Comparison of ENCODE assay signal across 1 cellular context in the genomic region with DNA sequence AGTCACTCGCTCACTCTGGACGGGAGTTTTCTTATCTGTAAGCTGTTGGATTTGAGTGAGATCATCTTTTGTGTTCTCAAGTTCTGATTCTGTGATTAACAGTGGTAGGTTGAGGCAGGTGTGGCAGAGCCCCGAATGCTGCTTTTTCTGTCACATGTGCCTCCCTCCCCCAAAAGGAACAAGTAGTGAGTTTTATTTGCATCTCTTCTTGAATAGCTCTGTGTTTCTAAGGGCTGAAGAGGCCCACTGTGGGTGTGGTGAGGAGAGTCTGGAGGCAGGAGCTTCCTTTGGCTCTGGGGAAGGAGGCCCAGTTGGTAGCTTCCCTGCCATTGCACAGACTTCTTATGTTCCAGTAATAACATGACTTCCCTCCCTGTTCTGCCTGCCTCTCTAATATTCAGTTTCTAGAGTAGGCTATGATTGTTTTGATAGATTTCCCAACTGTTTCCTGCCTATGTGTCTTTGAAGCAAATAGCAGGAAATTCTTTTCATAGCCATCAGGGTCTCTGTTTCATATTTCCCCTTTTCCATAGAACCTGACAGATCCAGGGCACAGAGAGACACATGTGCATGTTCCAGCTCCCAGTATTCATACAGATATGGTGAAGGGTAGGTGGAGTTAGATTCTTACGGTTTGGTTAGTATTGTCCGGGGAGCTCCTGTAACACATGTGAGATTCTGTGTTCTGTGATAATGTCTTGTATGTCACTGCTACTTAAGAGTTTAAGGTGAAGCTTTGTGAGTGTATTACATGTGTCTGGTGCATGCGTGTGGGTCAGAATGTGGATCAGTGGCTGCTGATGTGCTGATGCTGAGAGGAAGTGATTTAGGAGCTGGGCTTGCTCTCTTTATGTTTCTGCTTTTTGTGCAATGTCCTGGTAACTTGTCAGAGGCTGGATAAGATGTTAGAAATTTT.
TF ChIP-seq lines count a peak whose summit lies in the region.

No MANE protein-coding gene starts in this region.

TF ChIP-seq in GM23338, 12 proteins besides CTCF, POLR2A, EP300 and RAD21 (continued from another document):
- TF ChIP-seq, protein P1, sequence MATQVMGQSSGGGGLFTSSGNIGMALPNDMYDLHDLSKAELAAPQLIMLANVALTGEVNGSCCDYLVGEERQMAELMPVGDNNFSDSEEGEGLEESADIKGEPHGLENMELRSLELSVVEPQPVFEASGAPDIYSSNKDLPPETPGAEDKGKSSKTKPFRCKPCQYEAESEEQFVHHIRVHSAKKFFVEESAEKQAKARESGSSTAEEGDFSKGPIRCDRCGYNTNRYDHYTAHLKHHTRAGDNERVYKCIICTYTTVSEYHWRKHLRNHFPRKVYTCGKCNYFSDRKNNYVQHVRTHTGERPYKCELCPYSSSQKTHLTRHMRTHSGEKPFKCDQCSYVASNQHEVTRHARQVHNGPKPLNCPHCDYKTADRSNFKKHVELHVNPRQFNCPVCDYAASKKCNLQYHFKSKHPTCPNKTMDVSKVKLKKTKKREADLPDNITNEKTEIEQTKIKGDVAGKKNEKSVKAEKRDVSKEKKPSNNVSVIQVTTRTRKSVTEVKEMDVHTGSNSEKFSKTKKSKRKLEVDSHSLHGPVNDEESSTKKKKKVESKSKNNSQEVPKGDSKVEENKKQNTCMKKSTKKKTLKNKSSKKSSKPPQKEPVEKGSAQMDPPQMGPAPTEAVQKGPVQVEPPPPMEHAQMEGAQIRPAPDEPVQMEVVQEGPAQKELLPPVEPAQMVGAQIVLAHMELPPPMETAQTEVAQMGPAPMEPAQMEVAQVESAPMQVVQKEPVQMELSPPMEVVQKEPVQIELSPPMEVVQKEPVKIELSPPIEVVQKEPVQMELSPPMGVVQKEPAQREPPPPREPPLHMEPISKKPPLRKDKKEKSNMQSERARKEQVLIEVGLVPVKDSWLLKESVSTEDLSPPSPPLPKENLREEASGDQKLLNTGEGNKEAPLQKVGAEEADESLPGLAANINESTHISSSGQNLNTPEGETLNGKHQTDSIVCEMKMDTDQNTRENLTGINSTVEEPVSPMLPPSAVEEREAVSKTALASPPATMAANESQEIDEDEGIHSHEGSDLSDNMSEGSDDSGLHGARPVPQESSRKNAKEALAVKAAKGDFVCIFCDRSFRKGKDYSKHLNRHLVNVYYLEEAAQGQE (IDR thresholded peaks at IDR 0.05; ENCODE audit: unreplicated experiment), result no peak
- no peak for TF ChIP-seq JUNB (IDR thresholded peaks at IDR 0.05; ENCODE audit: unreplicated experiment)
- TF ChIP-seq CREB1 (CRISPR knock-in tag; IDR thresholded peaks at IDR 0.05; ENCODE audit: low read depth), result no peak
- no peak for TF ChIP-seq ZNF114 (CRISPR knock-in tag; IDR thresholded peaks at IDR 0.05)
- TF ChIP-seq EZH2phosphoT487 (IDR thresholded peaks at IDR 0.05; ENCODE audit: unreplicated experiment), result no peak
- no peak for TF ChIP-seq NANOG (IDR thresholded peaks at IDR 0.05; ENCODE audit: borderline replicate concordance)
- TF ChIP-seq, protein P2, sequence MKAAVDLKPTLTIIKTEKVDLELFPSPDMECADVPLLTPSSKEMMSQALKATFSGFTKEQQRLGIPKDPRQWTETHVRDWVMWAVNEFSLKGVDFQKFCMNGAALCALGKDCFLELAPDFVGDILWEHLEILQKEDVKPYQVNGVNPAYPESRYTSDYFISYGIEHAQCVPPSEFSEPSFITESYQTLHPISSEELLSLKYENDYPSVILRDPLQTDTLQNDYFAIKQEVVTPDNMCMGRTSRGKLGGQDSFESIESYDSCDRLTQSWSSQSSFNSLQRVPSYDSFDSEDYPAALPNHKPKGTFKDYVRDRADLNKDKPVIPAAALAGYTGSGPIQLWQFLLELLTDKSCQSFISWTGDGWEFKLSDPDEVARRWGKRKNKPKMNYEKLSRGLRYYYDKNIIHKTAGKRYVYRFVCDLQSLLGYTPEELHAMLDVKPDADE (IDR thresholded peaks at IDR 0.05), result no peak
- TF ChIP-seq, protein P3, sequence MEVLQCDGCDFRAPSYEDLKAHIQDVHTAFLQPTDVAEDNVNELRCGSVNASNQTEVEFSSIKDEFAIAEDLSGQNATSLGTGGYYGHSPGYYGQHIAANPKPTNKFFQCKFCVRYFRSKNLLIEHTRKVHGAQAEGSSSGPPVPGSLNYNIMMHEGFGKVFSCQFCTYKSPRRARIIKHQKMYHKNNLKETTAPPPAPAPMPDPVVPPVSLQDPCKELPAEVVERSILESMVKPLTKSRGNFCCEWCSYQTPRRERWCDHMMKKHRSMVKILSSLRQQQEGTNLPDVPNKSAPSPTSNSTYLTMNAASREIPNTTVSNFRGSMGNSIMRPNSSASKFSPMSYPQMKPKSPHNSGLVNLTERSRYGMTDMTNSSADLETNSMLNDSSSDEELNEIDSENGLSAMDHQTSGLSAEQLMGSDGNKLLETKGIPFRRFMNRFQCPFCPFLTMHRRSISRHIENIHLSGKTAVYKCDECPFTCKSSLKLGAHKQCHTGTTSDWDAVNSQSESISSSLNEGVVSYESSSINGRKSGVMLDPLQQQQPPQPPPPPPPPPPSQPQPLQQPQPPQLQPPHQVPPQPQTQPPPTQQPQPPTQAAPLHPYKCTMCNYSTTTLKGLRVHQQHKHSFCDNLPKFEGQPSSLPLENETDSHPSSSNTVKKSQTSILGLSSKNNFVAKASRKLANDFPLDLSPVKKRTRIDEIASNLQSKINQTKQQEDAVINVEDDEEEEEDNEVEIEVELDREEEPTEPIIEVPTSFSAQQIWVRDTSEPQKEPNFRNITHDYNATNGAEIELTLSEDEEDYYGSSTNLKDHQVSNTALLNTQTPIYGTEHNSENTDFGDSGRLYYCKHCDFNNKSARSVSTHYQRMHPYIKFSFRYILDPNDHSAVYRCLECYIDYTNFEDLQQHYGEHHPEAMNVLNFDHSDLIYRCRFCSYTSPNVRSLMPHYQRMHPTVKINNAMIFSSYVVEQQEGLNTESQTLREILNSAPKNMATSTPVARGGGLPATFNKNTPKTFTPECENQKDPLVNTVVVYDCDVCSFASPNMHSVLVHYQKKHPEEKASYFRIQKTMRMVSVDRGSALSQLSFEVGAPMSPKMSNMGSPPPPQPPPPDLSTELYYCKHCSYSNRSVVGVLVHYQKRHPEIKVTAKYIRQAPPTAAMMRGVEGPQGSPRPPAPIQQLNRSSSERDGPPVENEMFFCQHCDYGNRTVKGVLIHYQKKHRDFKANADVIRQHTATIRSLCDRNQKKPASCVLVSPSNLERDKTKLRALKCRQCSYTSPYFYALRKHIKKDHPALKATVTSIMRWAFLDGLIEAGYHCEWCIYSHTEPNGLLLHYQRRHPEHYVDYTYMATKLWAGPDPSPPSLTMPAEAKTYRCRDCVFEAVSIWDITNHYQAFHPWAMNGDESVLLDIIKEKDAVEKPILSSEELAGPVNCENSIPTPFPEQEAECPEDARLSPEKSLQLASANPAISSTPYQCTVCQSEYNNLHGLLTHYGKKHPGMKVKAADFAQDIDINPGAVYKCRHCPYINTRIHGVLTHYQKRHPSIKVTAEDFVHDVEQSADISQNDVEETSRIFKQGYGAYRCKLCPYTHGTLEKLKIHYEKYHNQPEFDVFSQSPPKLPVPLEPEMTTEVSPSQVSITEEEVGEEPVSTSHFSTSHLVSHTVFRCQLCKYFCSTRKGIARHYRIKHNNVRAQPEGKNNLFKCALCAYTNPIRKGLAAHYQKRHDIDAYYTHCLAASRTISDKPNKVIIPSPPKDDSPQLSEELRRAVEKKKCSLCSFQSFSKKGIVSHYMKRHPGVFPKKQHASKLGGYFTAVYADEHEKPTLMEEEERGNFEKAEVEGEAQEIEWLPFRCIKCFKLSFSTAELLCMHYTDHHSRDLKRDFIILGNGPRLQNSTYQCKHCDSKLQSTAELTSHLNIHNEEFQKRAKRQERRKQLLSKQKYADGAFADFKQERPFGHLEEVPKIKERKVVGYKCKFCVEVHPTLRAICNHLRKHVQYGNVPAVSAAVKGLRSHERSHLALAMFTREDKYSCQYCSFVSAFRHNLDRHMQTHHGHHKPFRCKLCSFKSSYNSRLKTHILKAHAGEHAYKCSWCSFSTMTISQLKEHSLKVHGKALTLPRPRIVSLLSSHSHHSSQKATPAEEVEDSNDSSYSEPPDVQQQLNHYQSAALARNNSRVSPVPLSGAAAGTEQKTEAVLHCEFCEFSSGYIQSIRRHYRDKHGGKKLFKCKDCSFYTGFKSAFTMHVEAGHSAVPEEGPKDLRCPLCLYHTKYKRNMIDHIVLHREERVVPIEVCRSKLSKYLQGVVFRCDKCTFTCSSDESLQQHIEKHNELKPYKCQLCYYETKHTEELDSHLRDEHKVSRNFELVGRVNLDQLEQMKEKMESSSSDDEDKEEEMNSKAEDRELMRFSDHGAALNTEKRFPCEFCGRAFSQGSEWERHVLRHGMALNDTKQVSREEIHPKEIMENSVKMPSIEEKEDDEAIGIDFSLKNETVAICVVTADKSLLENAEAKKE (CRISPR knock-in tag; IDR thresholded peaks at IDR 0.05), result no peak
- no peak for TF ChIP-seq ZNF331 (CRISPR knock-in tag; IDR thresholded peaks at IDR 0.05; ENCODE audit: low read depth)
- TF ChIP-seq STAT1 (IDR thresholded peaks at IDR 0.05; ENCODE audit: unreplicated experiment), result no peak
TF ChIP-seq in GM23338: peak in this region for 0.
